8 cellular contexts compared by ENCODE assay signal in the genomic region with DNA sequence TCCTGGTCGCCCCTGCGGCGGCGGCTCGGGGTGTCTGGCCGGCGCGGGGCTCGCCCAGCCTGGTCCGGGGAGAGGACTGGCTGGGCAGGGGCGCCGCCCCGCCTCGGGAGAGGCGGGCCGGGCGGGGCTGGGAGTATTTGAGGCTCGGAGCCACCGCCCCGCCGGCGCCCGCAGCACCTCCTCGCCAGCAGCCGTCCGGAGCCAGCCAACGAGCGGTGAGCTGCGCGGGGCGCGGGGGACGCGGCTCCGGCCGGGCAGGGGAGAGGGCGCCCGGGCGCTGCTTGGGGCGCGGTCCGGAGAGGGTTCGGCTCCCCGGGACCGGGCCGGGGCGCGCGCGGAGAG. TPM values are rescaled to one million over a fixed set of nuclear protein-coding genes. Genes with fewer than 3 reads are reported as not detected.
DNase-seq lines count a peak whose midpoint lies in the region; ATAC-seq and TF ChIP-seq lines count a peak whose summit lies in the region.

A gene (plus strand): TSS at position 167 of the 342 bp plus-strand sequence. CDS start 8,122 bp downstream, outside the sequence.

- H3K4me1 Mint-ChIP-seq in Calu3 (ENCODE audit: low read depth, unreplicated experiment): peaks cover 42% of the 10 kb centered on the region
- peaks cover 15% of the 10 kb centered on the region for H3K4me1 Mint-ChIP-seq in stimulated activated naive CD8-positive, alpha-beta T cell treated with anti-CD3 and anti-CD28 coated beads, Interleukin-15, Interleukin-2, amounts not matched to agents 100 ng/mL and 50 ng/mL, for 24 hours (ENCODE audit: low read depth)

- 0% methylated on average over 1 to 6 of the region's 50 CpGs for WGBS in lower leg skin, 2 donors

- DNase-seq in Calu3 (peak; percentile 83), GM20000 (ENCODE audit: low spot score) (peak; percentile 92), dermis microvascular lymphatic vessel endothelial cell (ENCODE audit: low read depth in 2 of 2) (peak in 1 of 2 donors; percentile 72), lower leg skin (ENCODE audit: low spot score in 2 of 2) (peak; percentile 71 to 96), KG1 (lab: John Stamatoyannopoulos, UW) (no peak)

- H3K4me3 Mint-ChIP-seq in Calu3 (ENCODE audit: low read depth, unreplicated experiment): peak within 1 kb of the TSS; percentile 80
- H3K4me3 Mint-ChIP-seq in stimulated activated naive CD8-positive, alpha-beta T cell treated with anti-CD3 and anti-CD28 coated beads, Interleukin-15, Interleukin-2, amounts not matched to agents 100 ng/mL and 50 ng/mL, for 24 hours: peak within 1 kb of the TSS; percentile 71

- TF ChIP-seq CTCF in Calu3 (IDR thresholded peaks at IDR 0.05; ENCODE audit: unreplicated experiment) (no peak), GM20000 (IDR thresholded peaks at IDR 0.05; ENCODE audit: extremely low read depth, missing control alignments) (no peak), VCaP (conservative IDR thresholded peaks at IDR 0.05) (no peak), lower leg skin (IDR thresholded peaks at IDR 0.05) (no peak)

- peaks cover 68% of the 10 kb centered on the region for H3K36me3 Mint-ChIP-seq in Calu3 (ENCODE audit: insufficient read depth, unreplicated experiment)
- peaks cover 3% of the 10 kb centered on the region for H3K36me3 Mint-ChIP-seq in stimulated activated naive CD8-positive, alpha-beta T cell treated with anti-CD3 and anti-CD28 coated beads, Interleukin-15, Interleukin-2, amounts not matched to agents 100 ng/mL and 50 ng/mL, for 24 hours (ENCODE audit: low read depth)

- TF ChIP-seq POLR2A in lower leg skin (IDR thresholded peaks at IDR 0.05): peak in 1 of 2 donors; percentile 77

- peak within 1 kb of the TSS; percentile 93 for H3K27ac Mint-ChIP-seq in Calu3 (ENCODE audit: unreplicated experiment)
- no peak within 1 kb of the TSS for H3K27ac Mint-ChIP-seq in stimulated activated naive CD8-positive, alpha-beta T cell treated with anti-CD3 and anti-CD28 coated beads, Interleukin-15, Interleukin-2, amounts not matched to agents 100 ng/mL and 50 ng/mL, for 24 hours

- CTCF ChIA-PET in Calu3 (lab: Charles Lee): interaction anchor here (1.0 to 4.0 kb wide), 5 partner anchors 26 to 52 kb away, joined by 3 to 22 read pairs (median 4); no protein-coding TSS in a partner anchor

- H3K27ac ChIP-seq in VCaP: peak within 1 kb of the TSS; percentile 18

- no peaks in the 10 kb centered on the region for H3K27me3 Mint-ChIP-seq in Calu3 (ENCODE audit: unreplicated experiment)
- H3K27me3 Mint-ChIP-seq in stimulated activated naive CD8-positive, alpha-beta T cell treated with anti-CD3 and anti-CD28 coated beads, Interleukin-15, Interleukin-2, amounts not matched to agents 100 ng/mL and 50 ng/mL, for 24 hours: peaks cover 41% of the 10 kb centered on the region

- peak within 1 kb of the TSS; percentile 84 for H3K4me3 ChIP-seq in lower leg skin (ENCODE audit: low read depth, poor library complexity, severe bottlenecking)

- BruUV-seq in Calu3 (replicated peaks; lab: Mats Ljungman, UMichigan): no TSS peak

- intact Hi-C loops in Calu3 (cut with micrococcal nuclease; ENCODE audit: unreplicated experiment): no loop called here
- intact Hi-C loops in lower leg skin (cut with DNase I; ENCODE audit: low total_unique reads): no loop called here

- H3K9me3 Mint-ChIP-seq in Calu3 (ENCODE audit: low read depth, unreplicated experiment): no peaks in the 10 kb centered on the region
- H3K9me3 Mint-ChIP-seq in stimulated activated naive CD8-positive, alpha-beta T cell treated with anti-CD3 and anti-CD28 coated beads, Interleukin-15, Interleukin-2, amounts not matched to agents 100 ng/mL and 50 ng/mL, for 24 hours: no peaks in the 10 kb centered on the region

- ATAC-seq in HG03565 (IDR thresholded peaks at IDR 0.05; ENCODE audit: unreplicated experiment): peak; percentile 52

RNA-seq across cellular contexts. Expression of the gene that starts here (rescaled TPM):
- 429 and 672 TPM in 2 replicates for total RNA-seq in Calu3 (2022)
- total RNA-seq in dermis microvascular lymphatic vessel endothelial cell: 88.0 and 98.5 TPM in 2 replicates
- total RNA-seq in lower leg skin: 100 to 1,000 TPM; 755 to 857 (median 826) TPM
